In the genomic region with DNA sequence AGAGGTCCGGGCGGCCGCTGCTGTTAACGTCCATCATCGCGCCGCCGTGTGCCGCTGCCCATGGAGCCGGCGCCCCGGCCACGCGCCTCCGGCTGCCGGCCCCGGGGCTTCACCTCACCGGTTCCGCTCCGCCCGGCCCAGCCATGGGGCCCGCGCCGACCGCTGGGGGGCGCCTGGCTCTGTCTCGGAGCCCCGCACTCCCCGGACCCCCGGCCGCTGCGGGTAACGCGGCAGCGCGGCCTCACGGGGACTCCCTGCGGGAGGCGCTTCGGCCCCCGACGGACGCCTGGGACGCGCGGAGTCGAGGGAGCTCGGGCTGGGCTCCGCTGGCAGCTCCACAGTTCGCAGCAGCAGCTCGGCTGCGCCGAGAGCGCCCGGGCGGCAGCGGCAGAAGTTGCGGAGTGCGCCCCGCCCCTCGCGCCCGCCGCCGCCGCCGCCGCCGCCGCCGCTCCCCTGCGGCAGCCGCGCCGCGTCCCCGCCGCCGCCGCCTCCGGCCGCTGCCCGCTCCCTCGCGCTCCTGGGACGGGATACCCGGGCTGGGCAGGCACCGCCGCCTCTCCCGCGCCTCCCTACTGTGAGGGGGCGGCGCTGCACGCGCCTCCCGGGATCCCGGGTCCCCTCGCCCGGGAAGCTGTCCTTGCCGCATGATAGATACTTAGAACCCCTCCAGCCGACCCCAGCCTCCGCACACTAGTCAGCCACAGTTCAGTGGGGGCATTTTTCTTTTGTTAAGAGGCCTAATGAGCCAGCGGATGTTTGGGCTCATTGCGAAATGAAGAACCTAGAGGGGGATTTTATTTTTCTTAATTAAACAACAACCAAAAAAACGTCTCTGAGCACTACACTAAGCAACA, we compare ENCODE assay signal across 8 cellular contexts. TPM values are rescaled to one million over a fixed set of nuclear protein-coding genes. Genes with fewer than 3 reads are reported as not detected.
DNase-seq lines count a peak whose midpoint lies in the region; ATAC-seq and TF ChIP-seq lines count a peak whose summit lies in the region.

A gene (minus strand): TSS at position 405 of the 854 bp plus-strand sequence. CDS start 368 bp downstream, at position 37.

- CTCF ChIA-PET in Caco-2 (lab: Charles Lee): interaction anchor here (0.8 kb wide), 1 partner anchor 14 kb away, joined by 4 read pairs; a partner anchor contains a TSS

- no peak within 1 kb of the TSS for H3K27ac Mint-ChIP-seq in Caco-2 (ENCODE audit: unreplicated experiment)

- no peaks in the 10 kb centered on the region; the same call in 1 of the 2 replicates for H3K27me3 ChIP-seq in Caco-2 (replicated peaks; ENCODE audit: control insufficient read depth, insufficient read depth, low read length)
- peaks cover 7% of the 10 kb centered on the region for H3K27me3 ChIP-seq in WERI-Rb-1 (ENCODE audit: insufficient read depth, low read depth, severe bottlenecking)
- peaks cover 10% of the 10 kb centered on the region for H3K27me3 ChIP-seq in layer of hippocampus (ENCODE audit: control insufficient read depth, insufficient read depth, low read length)

- DNase-seq in Caco-2 (peak; percentile 44 to 76), HK-2 (ENCODE audit: unreplicated experiment) (peak; percentile 51), WERI-Rb-1 (peak; percentile 72), NCI-H187 (lab: John Stamatoyannopoulos, UW) (no peak)
- peak; percentile 62 for DNase-seq in central memory CD4-positive, alpha-beta T cell
- DNase-seq in stimulated activated CD4-positive, alpha-beta T cell treated with anti-CD3 and anti-CD28 coated beads, Interleukin-1b, Interleukin-23, amount 100 ng/mL, for 4 hours (ENCODE audit: low read depth in 2 of 2): peak; percentile 41 to 65

- peak within 1 kb of the TSS; percentile 72 for H3K4me3 Mint-ChIP-seq in Caco-2 (ENCODE audit: unreplicated experiment)

- no peaks in the 10 kb centered on the region for H3K36me3 Mint-ChIP-seq in Caco-2 (ENCODE audit: insufficient read depth, unreplicated experiment)

- BruUV-seq in Caco-2 (replicated peaks; lab: Mats Ljungman, UMichigan): no TSS peak

- no peaks in the 10 kb centered on the region for H3K4me1 Mint-ChIP-seq in Caco-2 (ENCODE audit: low read depth, unreplicated experiment)

- H3K4me1 ChIP-seq in Caco-2: no peaks in the 10 kb centered on the region

- H3K9me3 ChIP-seq in Caco-2 (no peaks in the 10 kb centered on the region), WERI-Rb-1 (ENCODE audit: severe bottlenecking) (peaks cover 2% of the 10 kb centered on the region)

- H3K9me3 Mint-ChIP-seq in Caco-2 (ENCODE audit: unreplicated experiment): no peaks in the 10 kb centered on the region

- H3K4me3 ChIP-seq in Caco-2 (ENCODE audit: low read depth, low read length): peak within 1 kb of the TSS; percentile 45
- peak within 1 kb of the TSS; percentile 68 for H3K4me3 ChIP-seq in WERI-Rb-1 (ENCODE audit: low read depth, low read length)

- TF ChIP-seq CTCF in Caco-2 (IDR thresholded peaks at IDR 0.05; ENCODE audit: insufficient read depth in 1 of 2, low read depth in 1 of 2, low read length in 1 of 2, severe bottlenecking in 1 of 2, unreplicated experiment in 1 of 2) (peak; percentile 27 to 51), WERI-Rb-1 (IDR thresholded peaks at IDR 0.05; ENCODE audit: low read depth, low read length) (peak; percentile 62)

- H3K27me3 Mint-ChIP-seq in Caco-2 (ENCODE audit: insufficient read depth, unreplicated experiment): peaks cover 22% of the 10 kb centered on the region

- intact Hi-C loops in Caco-2 (cut with micrococcal nuclease; ENCODE audit: unreplicated experiment): no loop called here

- H3K36me3 ChIP-seq in Caco-2 (ENCODE audit: control insufficient read depth, insufficient read depth, low read length) (no peaks in the 10 kb centered on the region), WERI-Rb-1 (no peaks in the 10 kb centered on the region)

- POLR2A ChIA-PET in Caco-2 (lab: Charles Lee): no interaction called here

- ATAC-seq in GM19455 (IDR thresholded peaks at IDR 0.05; ENCODE audit: unreplicated experiment): peak; percentile 63

- no peak within 1 kb of the TSS; the same call in 1 of the 2 replicates for H3K27ac ChIP-seq in WERI-Rb-1
- peak within 1 kb of the TSS; percentile 43 for H3K27ac ChIP-seq in layer of hippocampus (ENCODE audit: low read depth, low read length)

RNA-seq across cellular contexts. Expression of the gene that starts here (rescaled TPM):
- not detected in 2 replicates for total RNA-seq in Caco-2 (2022)

Comparison
In these comparisons a context has a peak if more than half of its experiments do, and no peak if none do; other contexts are left out.
1. Peak in DNase-seq and H3K4me3 ChIP-seq in Caco-2; RNA of the gene not detected or under 1 TPM.
2. DNase-seq: peak in HK-2 (single experiment), WERI-Rb-1 (single experiment), central memory CD4-positive, alpha-beta T cell (single experiment) and stimulated activated CD4-positive, alpha-beta T cell treated with anti-CD3 and anti-CD28 coated beads, Interleukin-1b, Interleukin-23, amount 100 ng/mL, for 4 hours (2 of 2); none in NCI-H187 (0 of 2).